In genomic region chr11:13552784-13553183, GRCh38 we compare ENCODE assay signal across 1 cellular context.
TF ChIP-seq lines count a peak whose summit lies in the region.

No MANE protein-coding gene starts in this region.

TF ChIP-seq in K562, 482 proteins besides CTCF, POLR2A, EP300 and RAD21 (continued from another document):
- no peak for TF ChIP-seq MBD1 (CRISPR knock-in tag; IDR thresholded peaks at IDR 0.05)
- peak; percentile 73 for TF ChIP-seq TEAD4 (IDR thresholded peaks at IDR 0.05; ENCODE audit: low read length)
- no peak for TF ChIP-seq TEAD4 (CRISPR knock-in tag; IDR thresholded peaks at IDR 0.05; ENCODE audit: borderline replicate concordance)
- no peak for TF ChIP-seq ZNF695 (CRISPR knock-in tag; IDR thresholded peaks at IDR 0.05)
- TF ChIP-seq RBFOX2 (IDR thresholded peaks at IDR 0.05; ENCODE audit: low read depth, low read length): no peak
- TF ChIP-seq RB1 (IDR thresholded peaks at IDR 0.05; ENCODE audit: low read depth): no peak
- TF ChIP-seq HMBOX1 (IDR thresholded peaks at IDR 0.05): no peak
- no peak for TF ChIP-seq ZNF75A (CRISPR knock-in tag; IDR thresholded peaks at IDR 0.05)
- no peak for TF ChIP-seq IRF1 (CRISPR knock-in tag; IDR thresholded peaks at IDR 0.05; ENCODE audit: borderline replicate concordance)
- TF ChIP-seq CBFA2T3 (IDR thresholded peaks at IDR 0.05): peak; percentile 82
- no peak for TF ChIP-seq ZNF699 (CRISPR knock-in tag; IDR thresholded peaks at IDR 0.05; ENCODE audit: insufficient replicate concordance)
- no peak for TF ChIP-seq ZBTB34 (CRISPR knock-in tag; IDR thresholded peaks at IDR 0.05)
- TF ChIP-seq KLF16 (IDR thresholded peaks at IDR 0.05): 0 out of 2 replicates have a peak, but pooled peaks have one; percentile 52
- TF ChIP-seq MTA2 (IDR thresholded peaks at IDR 0.05; ENCODE audit: low read depth): peak; percentile 35; the same call in 1 of the 2 replicates
- no peak for TF ChIP-seq ELF2 (CRISPR knock-in tag; IDR thresholded peaks at IDR 0.05)
- TF ChIP-seq ATF1 (CRISPR knock-in tag; IDR thresholded peaks at IDR 0.05): no peak
- no peak for TF ChIP-seq ATF1 (tag; IDR thresholded peaks at IDR 0.05)
- TF ChIP-seq NFIC (IDR thresholded peaks at IDR 0.05): no peak
- no peak for TF ChIP-seq SLC30A9 (CRISPR knock-in tag; IDR thresholded peaks at IDR 0.05)
- no peak for TF ChIP-seq KAT8 (IDR thresholded peaks at IDR 0.05; ENCODE audit: low read depth)
- TF ChIP-seq STAT5A (IDR thresholded peaks at IDR 0.05; ENCODE audit: borderline replicate concordance, low read length): peak; percentile 14; the same call in 1 of the 2 replicates
- TF ChIP-seq CBFA2T2 (conservative IDR thresholded peaks at IDR 0.05): peak; percentile 72
- TF ChIP-seq ATF7 (IDR thresholded peaks at IDR 0.05): no peak
- TF ChIP-seq ARID1B (IDR thresholded peaks at IDR 0.05): peak; percentile 70
- no peak for TF ChIP-seq SNRNP70 (optimal IDR thresholded peaks at IDR 0.05; ENCODE audit: low read depth, low read length)
- no peak for TF ChIP-seq SIN3A (IDR thresholded peaks at IDR 0.05; ENCODE audit: borderline replicate concordance in 2 of 2, control insufficient read depth in 1 of 2, low read depth in 2 of 2, low read length in 2 of 2)
- no peak for TF ChIP-seq POLR3G (IDR thresholded peaks at IDR 0.05; ENCODE audit: extremely low read depth, insufficient read length, insufficient replicate concordance)
- TF ChIP-seq KAT2B (IDR thresholded peaks at IDR 0.05; ENCODE audit: low read depth, low read length): no peak
- no peak for TF ChIP-seq CGGBP1 (CRISPR knock-in tag; IDR thresholded peaks at IDR 0.05)
- TF ChIP-seq ZNF584 (CRISPR knock-in tag; IDR thresholded peaks at IDR 0.05; ENCODE audit: low read depth): no peak
